1 cellular context compared by ENCODE assay signal in genomic region chr3:41900265-41900664, GRCh38.
TF ChIP-seq lines count a peak whose summit lies in the region.

No MANE protein-coding gene starts in this region.

TF ChIP-seq in H1, 55 proteins besides CTCF, POLR2A, EP300 and RAD21 (continued from another document):
- TF ChIP-seq USF2 (IDR thresholded peaks at IDR 0.05; ENCODE audit: low read length) (no peak), POLR2AphosphoS5 (IDR thresholded peaks at IDR 0.05; ENCODE audit: low read depth, low read length) (no peak)
TF ChIP-seq in H1: peak in this region for 0.
